1 cellular context compared by ENCODE assay signal in the genomic region with DNA sequence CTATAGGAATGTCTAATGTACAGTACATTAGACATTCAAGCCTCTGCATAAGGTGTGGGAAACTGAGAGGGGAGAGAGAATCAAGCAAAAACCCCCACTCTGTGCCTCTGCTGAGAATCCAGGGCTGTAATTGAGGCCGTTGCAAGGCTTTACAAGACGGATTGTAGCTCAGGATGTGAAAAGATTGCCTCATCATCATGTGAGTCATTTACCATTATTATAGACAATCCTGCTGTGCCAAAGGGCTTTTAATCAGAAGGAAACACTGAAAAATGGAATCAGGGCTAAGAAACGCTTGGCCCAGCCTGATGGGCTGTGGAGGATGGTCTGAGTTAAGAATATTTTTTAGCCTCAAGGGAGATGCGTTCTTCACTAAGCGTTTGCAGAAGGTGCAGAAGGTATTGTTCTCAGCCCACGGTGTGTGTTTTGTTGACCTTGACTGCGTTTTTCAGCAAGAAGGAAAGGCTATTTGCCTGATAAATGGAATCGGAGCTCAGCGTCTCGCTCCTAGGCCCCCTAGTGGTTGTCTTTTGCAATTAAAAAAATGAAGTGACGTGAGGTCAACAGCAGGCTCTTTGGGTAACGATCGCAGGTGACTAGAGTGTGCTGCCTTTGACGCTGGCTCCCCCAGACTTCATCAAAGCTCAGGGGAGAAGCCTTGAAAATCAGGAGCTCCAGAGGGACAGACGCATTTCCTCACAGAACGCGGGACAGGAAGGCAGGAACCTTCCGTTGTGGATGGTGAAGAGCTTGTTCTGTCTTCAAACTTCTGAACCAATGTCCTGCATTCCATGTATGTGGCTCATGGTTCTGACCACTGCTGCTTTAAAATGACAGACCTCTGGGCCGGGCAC.
A peak's percentile ranks its signal among the peaks of the same experiment; 100 is the strongest.
TF ChIP-seq lines count a peak whose summit lies in the region.

No MANE protein-coding gene starts in this region.

TF ChIP-seq in K562, 482 proteins besides CTCF, POLR2A, EP300 and RAD21 (continued from another document and continues in another):
- TF ChIP-seq, protein P1, sequence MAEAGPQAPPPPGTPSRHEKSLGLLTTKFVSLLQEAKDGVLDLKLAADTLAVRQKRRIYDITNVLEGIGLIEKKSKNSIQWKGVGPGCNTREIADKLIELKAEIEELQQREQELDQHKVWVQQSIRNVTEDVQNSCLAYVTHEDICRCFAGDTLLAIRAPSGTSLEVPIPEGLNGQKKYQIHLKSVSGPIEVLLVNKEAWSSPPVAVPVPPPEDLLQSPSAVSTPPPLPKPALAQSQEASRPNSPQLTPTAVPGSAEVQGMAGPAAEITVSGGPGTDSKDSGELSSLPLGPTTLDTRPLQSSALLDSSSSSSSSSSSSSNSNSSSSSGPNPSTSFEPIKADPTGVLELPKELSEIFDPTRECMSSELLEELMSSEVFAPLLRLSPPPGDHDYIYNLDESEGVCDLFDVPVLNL (CRISPR knock-in tag; IDR thresholded peaks at IDR 0.05; ENCODE audit: low read depth): no peak
- no peak for TF ChIP-seq PHTF2 (CRISPR knock-in tag; IDR thresholded peaks at IDR 0.05)
- 0 out of 2 replicates have a peak, but pooled peaks have one; percentile 56 for TF ChIP-seq ZNF584 (CRISPR knock-in tag; IDR thresholded peaks at IDR 0.05; ENCODE audit: low read depth)
- no peak for TF ChIP-seq ZNF324 (CRISPR knock-in tag; IDR thresholded peaks at IDR 0.05)
- TF ChIP-seq FOXP1 (CRISPR knock-in tag; IDR thresholded peaks at IDR 0.05): 0 out of 2 replicates have a peak, but pooled peaks have one; percentile 40
- no peak for TF ChIP-seq SMARCB1 (IDR thresholded peaks at IDR 0.05; ENCODE audit: insufficient read length, low read depth)
- no peak for TF ChIP-seq SRSF7 (optimal IDR thresholded peaks at IDR 0.05; ENCODE audit: low read depth, low read length)
- TF ChIP-seq ZFX (CRISPR knock-in tag; IDR thresholded peaks at IDR 0.05): no peak
- TF ChIP-seq GABPA (tag; conservative IDR thresholded peaks at IDR 0.05; ENCODE audit: low read depth): peak; percentile 17; the same call in 1 of the 2 replicates
- no peak for TF ChIP-seq ZC3H8 (IDR thresholded peaks at IDR 0.05)
- no peak for TF ChIP-seq TEAD4 (IDR thresholded peaks at IDR 0.05; ENCODE audit: low read length)
- no peak for TF ChIP-seq TEAD4 (CRISPR knock-in tag; IDR thresholded peaks at IDR 0.05; ENCODE audit: borderline replicate concordance)
- TF ChIP-seq, protein P2, sequence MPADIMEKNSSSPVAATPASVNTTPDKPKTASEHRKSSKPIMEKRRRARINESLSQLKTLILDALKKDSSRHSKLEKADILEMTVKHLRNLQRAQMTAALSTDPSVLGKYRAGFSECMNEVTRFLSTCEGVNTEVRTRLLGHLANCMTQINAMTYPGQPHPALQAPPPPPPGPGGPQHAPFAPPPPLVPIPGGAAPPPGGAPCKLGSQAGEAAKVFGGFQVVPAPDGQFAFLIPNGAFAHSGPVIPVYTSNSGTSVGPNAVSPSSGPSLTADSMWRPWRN (IDR thresholded peaks at IDR 0.05; ENCODE audit: low read depth): no peak
- no peak for TF ChIP-seq U2AF1 (optimal IDR thresholded peaks at IDR 0.05; ENCODE audit: low read depth, low read length)
- TF ChIP-seq, protein P3, sequence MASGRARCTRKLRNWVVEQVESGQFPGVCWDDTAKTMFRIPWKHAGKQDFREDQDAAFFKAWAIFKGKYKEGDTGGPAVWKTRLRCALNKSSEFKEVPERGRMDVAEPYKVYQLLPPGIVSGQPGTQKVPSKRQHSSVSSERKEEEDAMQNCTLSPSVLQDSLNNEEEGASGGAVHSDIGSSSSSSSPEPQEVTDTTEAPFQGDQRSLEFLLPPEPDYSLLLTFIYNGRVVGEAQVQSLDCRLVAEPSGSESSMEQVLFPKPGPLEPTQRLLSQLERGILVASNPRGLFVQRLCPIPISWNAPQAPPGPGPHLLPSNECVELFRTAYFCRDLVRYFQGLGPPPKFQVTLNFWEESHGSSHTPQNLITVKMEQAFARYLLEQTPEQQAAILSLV (tag; IDR thresholded peaks at IDR 0.05): no peak
- no peak for TF ChIP-seq PHF20 (IDR thresholded peaks at IDR 0.05; ENCODE audit: partially characterized antibody)
- TF ChIP-seq RB1 (IDR thresholded peaks at IDR 0.05; ENCODE audit: low read depth): peak; percentile 45; the same call in 1 of the 2 replicates
- no peak for TF ChIP-seq BRD4 (IDR thresholded peaks at IDR 0.05)
- TF ChIP-seq, protein P4, sequence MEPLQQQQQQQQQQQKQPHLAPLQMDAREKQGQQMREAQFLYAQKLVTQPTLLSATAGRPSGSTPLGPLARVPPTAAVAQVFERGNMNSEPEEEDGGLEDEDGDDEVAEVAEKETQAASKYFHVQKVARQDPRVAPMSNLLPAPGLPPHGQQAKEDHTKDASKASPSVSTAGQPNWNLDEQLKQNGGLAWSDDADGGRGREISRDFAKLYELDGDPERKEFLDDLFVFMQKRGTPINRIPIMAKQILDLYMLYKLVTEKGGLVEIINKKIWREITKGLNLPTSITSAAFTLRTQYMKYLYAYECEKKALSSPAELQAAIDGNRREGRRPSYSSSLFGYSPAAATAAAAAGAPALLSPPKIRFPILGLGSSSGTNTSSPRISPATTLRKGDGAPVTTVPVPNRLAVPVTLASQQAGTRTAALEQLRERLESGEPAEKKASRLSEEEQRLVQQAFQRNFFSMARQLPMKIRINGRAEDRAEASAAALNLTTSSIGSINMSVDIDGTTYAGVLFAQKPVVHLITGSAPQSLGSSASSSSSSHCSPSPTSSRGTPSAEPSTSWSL (CRISPR knock-in tag; IDR thresholded peaks at IDR 0.05; ENCODE audit: borderline replicate concordance): no peak
- no peak; the same call in 1 of the 2 replicates for TF ChIP-seq MEF2D (tag; conservative IDR thresholded peaks at IDR 0.05; ENCODE audit: low read depth)
- TF ChIP-seq MCM2 (IDR thresholded peaks at IDR 0.05; ENCODE audit: low read depth): no peak
- TF ChIP-seq, protein P5, sequence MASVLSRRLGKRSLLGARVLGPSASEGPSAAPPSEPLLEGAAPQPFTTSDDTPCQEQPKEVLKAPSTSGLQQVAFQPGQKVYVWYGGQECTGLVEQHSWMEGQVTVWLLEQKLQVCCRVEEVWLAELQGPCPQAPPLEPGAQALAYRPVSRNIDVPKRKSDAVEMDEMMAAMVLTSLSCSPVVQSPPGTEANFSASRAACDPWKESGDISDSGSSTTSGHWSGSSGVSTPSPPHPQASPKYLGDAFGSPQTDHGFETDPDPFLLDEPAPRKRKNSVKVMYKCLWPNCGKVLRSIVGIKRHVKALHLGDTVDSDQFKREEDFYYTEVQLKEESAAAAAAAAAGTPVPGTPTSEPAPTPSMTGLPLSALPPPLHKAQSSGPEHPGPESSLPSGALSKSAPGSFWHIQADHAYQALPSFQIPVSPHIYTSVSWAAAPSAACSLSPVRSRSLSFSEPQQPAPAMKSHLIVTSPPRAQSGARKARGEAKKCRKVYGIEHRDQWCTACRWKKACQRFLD (CRISPR knock-in tag; IDR thresholded peaks at IDR 0.05): no peak
- TF ChIP-seq JUNB (CRISPR knock-in tag; conservative IDR thresholded peaks at IDR 0.05): no peak
- TF ChIP-seq BRD9 (IDR thresholded peaks at IDR 0.05; ENCODE audit: low read depth, partially characterized antibody): peak; percentile 72
- TF ChIP-seq ETS2 (tag; IDR thresholded peaks at IDR 0.05; ENCODE audit: borderline replicate concordance, poor library complexity, severe bottlenecking): no peak
- no peak; the same call in none of the 2 replicates for TF ChIP-seq SMAD4 (CRISPR knock-in tag; conservative IDR thresholded peaks at IDR 0.05)
- TF ChIP-seq ZNF507 (tag; conservative IDR thresholded peaks at IDR 0.05): no peak
- TF ChIP-seq ZNF79 (CRISPR knock-in tag; IDR thresholded peaks at IDR 0.05; ENCODE audit: low read depth): no peak
- TF ChIP-seq FOSL1 (tag; conservative IDR thresholded peaks at IDR 0.05): peak; percentile 76
- TF ChIP-seq, protein P6, sequence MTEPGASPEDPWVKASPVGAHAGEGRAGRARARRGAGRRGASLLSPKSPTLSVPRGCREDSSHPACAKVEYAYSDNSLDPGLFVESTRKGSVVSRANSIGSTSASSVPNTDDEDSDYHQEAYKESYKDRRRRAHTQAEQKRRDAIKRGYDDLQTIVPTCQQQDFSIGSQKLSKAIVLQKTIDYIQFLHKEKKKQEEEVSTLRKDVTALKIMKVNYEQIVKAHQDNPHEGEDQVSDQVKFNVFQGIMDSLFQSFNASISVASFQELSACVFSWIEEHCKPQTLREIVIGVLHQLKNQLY (CRISPR knock-in tag; conservative IDR thresholded peaks at IDR 0.05): no peak
- TF ChIP-seq LARP7 (IDR thresholded peaks at IDR 0.05): no peak
- TF ChIP-seq HDAC2 (IDR thresholded peaks at IDR 0.05): peak; percentile 57; the same call in 1 of the 2 replicates
- no peak for TF ChIP-seq MYBL2 (IDR thresholded peaks at IDR 0.05; ENCODE audit: low read depth)
- no peak for TF ChIP-seq MYBL2 (CRISPR knock-in tag; IDR thresholded peaks at IDR 0.05; ENCODE audit: borderline replicate concordance)
- no peak for TF ChIP-seq RBM22 (IDR thresholded peaks at IDR 0.05; ENCODE audit: low read depth, low read length, poor library complexity, severe bottlenecking)
- TF ChIP-seq SMARCC2 (IDR thresholded peaks at IDR 0.05; ENCODE audit: low read depth): 0 out of 2 replicates have a peak, but pooled peaks have one; percentile 46
- no peak for TF ChIP-seq ZSCAN29 (IDR thresholded peaks at IDR 0.05)
- 0 out of 2 replicates have a peak, but pooled peaks have one; percentile 27 for TF ChIP-seq ZBTB1 (CRISPR knock-in tag; IDR thresholded peaks at IDR 0.05; ENCODE audit: borderline replicate concordance, low read depth)
- TF ChIP-seq SRSF3 (IDR thresholded peaks at IDR 0.05; ENCODE audit: insufficient read depth, low read length): no peak
- no peak for TF ChIP-seq DIDO1 (tag; IDR thresholded peaks at IDR 0.05; ENCODE audit: low read depth)
- TF ChIP-seq ZNF165 (CRISPR knock-in tag; IDR thresholded peaks at IDR 0.05; ENCODE audit: borderline replicate concordance): no peak
- TF ChIP-seq, protein P7, sequence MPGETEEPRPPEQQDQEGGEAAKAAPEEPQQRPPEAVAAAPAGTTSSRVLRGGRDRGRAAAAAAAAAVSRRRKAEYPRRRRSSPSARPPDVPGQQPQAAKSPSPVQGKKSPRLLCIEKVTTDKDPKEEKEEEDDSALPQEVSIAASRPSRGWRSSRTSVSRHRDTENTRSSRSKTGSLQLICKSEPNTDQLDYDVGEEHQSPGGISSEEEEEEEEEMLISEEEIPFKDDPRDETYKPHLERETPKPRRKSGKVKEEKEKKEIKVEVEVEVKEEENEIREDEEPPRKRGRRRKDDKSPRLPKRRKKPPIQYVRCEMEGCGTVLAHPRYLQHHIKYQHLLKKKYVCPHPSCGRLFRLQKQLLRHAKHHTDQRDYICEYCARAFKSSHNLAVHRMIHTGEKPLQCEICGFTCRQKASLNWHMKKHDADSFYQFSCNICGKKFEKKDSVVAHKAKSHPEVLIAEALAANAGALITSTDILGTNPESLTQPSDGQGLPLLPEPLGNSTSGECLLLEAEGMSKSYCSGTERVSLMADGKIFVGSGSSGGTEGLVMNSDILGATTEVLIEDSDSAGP (CRISPR knock-in tag; IDR thresholded peaks at IDR 0.05): no peak
- TF ChIP-seq MTA3 (IDR thresholded peaks at IDR 0.05; ENCODE audit: borderline replicate concordance): 0 out of 2 replicates have a peak, but pooled peaks have one; percentile 57
- no peak for TF ChIP-seq ZSCAN32 (CRISPR knock-in tag; IDR thresholded peaks at IDR 0.05)
- TF ChIP-seq, protein P8, sequence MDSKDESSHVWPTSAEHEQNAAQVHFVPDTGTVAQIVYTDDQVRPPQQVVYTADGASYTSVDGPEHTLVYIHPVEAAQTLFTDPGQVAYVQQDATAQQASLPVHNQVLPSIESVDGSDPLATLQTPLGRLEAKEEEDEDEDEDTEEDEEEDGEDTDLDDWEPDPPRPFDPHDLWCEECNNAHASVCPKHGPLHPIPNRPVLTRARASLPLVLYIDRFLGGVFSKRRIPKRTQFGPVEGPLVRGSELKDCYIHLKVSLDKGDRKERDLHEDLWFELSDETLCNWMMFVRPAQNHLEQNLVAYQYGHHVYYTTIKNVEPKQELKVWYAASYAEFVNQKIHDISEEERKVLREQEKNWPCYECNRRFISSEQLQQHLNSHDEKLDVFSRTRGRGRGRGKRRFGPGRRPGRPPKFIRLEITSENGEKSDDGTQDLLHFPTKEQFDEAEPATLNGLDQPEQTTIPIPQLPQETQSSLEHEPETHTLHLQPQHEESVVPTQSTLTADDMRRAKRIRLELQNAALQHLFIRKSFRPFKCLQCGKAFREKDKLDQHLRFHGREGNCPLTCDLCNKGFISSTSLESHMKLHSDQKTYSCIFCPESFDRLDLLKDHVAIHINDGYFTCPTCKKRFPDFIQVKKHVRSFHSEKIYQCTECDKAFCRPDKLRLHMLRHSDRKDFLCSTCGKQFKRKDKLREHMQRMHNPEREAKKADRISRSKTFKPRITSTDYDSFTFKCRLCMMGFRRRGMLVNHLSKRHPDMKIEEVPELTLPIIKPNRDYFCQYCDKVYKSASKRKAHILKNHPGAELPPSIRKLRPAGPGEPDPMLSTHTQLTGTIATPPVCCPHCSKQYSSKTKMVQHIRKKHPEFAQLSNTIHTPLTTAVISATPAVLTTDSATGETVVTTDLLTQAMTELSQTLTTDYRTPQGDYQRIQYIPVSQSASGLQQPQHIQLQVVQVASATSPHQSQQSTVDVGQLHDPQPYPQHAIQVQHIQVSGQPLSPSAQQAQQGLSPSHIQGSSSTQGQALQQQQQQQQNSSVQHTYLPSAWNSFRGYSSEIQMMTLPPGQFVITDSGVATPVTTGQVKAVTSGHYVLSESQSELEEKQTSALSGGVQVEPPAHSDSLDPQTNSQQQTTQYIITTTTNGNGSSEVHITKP (IDR thresholded peaks at IDR 0.05; ENCODE audit: partially characterized antibody): no peak
- no peak for TF ChIP-seq SRSF9 (IDR thresholded peaks at IDR 0.05; ENCODE audit: borderline replicate concordance, low read depth, low read length)
- no peak for TF ChIP-seq ZFP30 (CRISPR knock-in tag; IDR thresholded peaks at IDR 0.05; ENCODE audit: borderline replicate concordance)
- TF ChIP-seq JUND (IDR thresholded peaks at IDR 0.05; ENCODE audit: borderline replicate concordance, low read depth, low read length): peak; percentile 84
- peak; percentile 82 for TF ChIP-seq JUND (tag; IDR thresholded peaks at IDR 0.05; ENCODE audit: borderline replicate concordance, low read depth, low read length)
- TF ChIP-seq POLR3A (IDR thresholded peaks at IDR 0.05; ENCODE audit: borderline replicate concordance, extremely low read depth, insufficient read depth, insufficient read length): no peak
- TF ChIP-seq ZNF717 (CRISPR knock-in tag; IDR thresholded peaks at IDR 0.05): no peak
- no peak for TF ChIP-seq GTF2A2 (tag; IDR thresholded peaks at IDR 0.05)
- TF ChIP-seq, protein P9, sequence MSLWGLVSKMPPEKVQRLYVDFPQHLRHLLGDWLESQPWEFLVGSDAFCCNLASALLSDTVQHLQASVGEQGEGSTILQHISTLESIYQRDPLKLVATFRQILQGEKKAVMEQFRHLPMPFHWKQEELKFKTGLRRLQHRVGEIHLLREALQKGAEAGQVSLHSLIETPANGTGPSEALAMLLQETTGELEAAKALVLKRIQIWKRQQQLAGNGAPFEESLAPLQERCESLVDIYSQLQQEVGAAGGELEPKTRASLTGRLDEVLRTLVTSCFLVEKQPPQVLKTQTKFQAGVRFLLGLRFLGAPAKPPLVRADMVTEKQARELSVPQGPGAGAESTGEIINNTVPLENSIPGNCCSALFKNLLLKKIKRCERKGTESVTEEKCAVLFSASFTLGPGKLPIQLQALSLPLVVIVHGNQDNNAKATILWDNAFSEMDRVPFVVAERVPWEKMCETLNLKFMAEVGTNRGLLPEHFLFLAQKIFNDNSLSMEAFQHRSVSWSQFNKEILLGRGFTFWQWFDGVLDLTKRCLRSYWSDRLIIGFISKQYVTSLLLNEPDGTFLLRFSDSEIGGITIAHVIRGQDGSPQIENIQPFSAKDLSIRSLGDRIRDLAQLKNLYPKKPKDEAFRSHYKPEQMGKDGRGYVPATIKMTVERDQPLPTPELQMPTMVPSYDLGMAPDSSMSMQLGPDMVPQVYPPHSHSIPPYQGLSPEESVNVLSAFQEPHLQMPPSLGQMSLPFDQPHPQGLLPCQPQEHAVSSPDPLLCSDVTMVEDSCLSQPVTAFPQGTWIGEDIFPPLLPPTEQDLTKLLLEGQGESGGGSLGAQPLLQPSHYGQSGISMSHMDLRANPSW (CRISPR knock-in tag; IDR thresholded peaks at IDR 0.05): no peak
- no peak for TF ChIP-seq PYGO2 (tag; IDR thresholded peaks at IDR 0.05)
